27 cellular contexts compared by ENCODE assay signal in the genomic region with DNA sequence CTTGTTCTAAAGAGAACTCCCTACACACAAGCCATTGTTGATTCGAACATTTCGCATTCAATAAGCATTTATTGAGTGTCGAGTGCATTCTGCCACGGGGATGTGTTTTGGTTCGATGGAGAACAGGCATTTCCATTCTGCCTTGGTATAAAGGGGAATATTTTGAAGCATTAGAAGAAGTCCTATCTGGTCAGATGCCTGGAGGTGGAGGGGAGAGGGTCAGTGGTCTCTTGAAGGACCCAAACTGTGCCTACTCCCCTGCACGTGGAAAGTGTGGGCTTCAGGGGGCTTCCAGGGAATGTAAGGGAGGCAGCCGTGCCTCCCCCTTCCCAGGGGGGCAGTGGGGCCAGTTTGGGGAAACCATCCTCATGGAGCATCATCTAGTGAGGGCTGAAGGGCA. TPM values are rescaled to one million over a fixed set of nuclear protein-coding genes. Genes with fewer than 3 reads are reported as not detected.
"Had no signal": no experiment of that assay in that cellular context is flagged by ENCODE, and none has a peak within 500 bp of the region (broad histone marks: within the 10 kb centered on the region; RNA-seq: fewer than 3 reads in every experiment).

No MANE protein-coding gene starts in this region.

- ATAC-seq: activated CD4-positive, CD25-positive, alpha-beta regulatory T cell treated with anti-CD3 and anti-CD28 coated beads, Interleukin-2, amount 50 U/mL, for 24 hours; activated naive CD4-positive, alpha-beta T cell treated with anti-CD3 and anti-CD28 coated beads, Interleukin-2, amount 50 U/mL, for 72 hours; activated T-cell treated with anti-CD3 and anti-CD28 coated beads, Interleukin-2, amount 50 U/mL, for 72 hours; esophagus mucosa; T-helper 17 cell had no signal

- H3K9me3 ChIP-seq: colonic mucosa had no signal

- H3K27ac ChIP-seq: brain microvascular endothelial cell, colonic mucosa, WERI-Rb-1 had no signal

- H3K36me3 ChIP-seq: brain microvascular endothelial cell, colonic mucosa, WERI-Rb-1 had no signal

- FAIRE-seq: astrocyte, frontal cortex had no signal

- H3K4me3 ChIP-seq: colonic mucosa had no signal

- DNase-seq: activated B cell treated with CpG ODN at 0.5 μM for 24 hours; activated CD4-positive, alpha-beta memory T cell treated with anti-CD3 and anti-CD28 coated beads for 36 hours; activated CD4-positive, alpha-beta T cell treated with anti-CD3 and anti-CD28 coated beads, Interleukin-2, amount 10 ng/mL, durations not matched to agents 24 days and 14 days; activated CD8-positive, alpha-beta memory T cell treated with anti-CD3 and anti-CD28 coated beads, Interleukin-2, amount 50 U/mL, for 48 hours; activated gamma-delta T cell; activated naive CD4-positive, alpha-beta T cell; activated naive CD4-positive, alpha-beta T cell treated with anti-CD3 and anti-CD28 coated beads, Interleukin-2, amount 10 ng/mL, durations not matched to agents 7 days and 5 days; activated naive CD8-positive, alpha-beta T cell treated with anti-CD3 and anti-CD28 coated beads, Interleukin-2, amount 10 ng/mL, durations not matched to agents 7 days and 5 days; activated T-cell treated with anti-CD3 and anti-CD28 coated beads for 4 hours; activated T-cell treated with anti-CD3 and anti-CD28 coated beads, Interleukin-2, amount 50 U/mL, for 24 hours; activated T-cell treated with anti-CD3 and anti-CD28 coated beads, Interleukin-2, amount 50 U/mL, for 72 hours; anterior cingulate cortex; brain microvascular endothelial cell; colonic mucosa; effector memory CD4-positive, alpha-beta T cell; endodermal cell; foreskin fibroblast; T-helper 1 cell; T-helper 17 cell; T1000; WERI-Rb-1 had no signal

- H3K27me3 ChIP-seq: brain microvascular endothelial cell had no signal

- H3K4me1 ChIP-seq: colonic mucosa had no signal

RNA-seq across cellular contexts. Expression of gene AJAP1, which starts 8.3 kb away (rescaled TPM):
- total RNA-seq: activated B cell treated with CpG ODN at 0.5 μM for 24 hours; activated CD4-positive, alpha-beta memory T cell treated with anti-CD3 and anti-CD28 coated beads for 36 hours; activated CD4-positive, alpha-beta T cell treated with anti-CD3 and anti-CD28 coated beads, Interleukin-2, amount 10 ng/mL, durations not matched to agents 24 days and 14 days; activated naive CD8-positive, alpha-beta T cell treated with anti-CD3 and anti-CD28 coated beads, Interleukin-2, amount 10 ng/mL, durations not matched to agents 7 days and 5 days; chondrocyte; T-helper 17 cell had no signal
